In genomic region chr21:44425895-44426662, GRCh38 we compare ENCODE assay signal across 16 cellular contexts. TPM values are rescaled to one million over a fixed set of nuclear protein-coding genes. Genes with fewer than 3 reads are reported as not detected.
DNase-seq lines count a peak whose midpoint lies in the region; ATAC-seq, FAIRE-seq and TF ChIP-seq lines count a peak whose summit lies in the region.
"Had no signal": no experiment of that assay in that cellular context is flagged by ENCODE, and none has a peak within 500 bp of the region (broad histone marks: within the 10 kb centered on the region; RNA-seq: fewer than 3 reads in every experiment).

No MANE protein-coding gene starts in this region.

- no peak overlapping the region for H3K4me2 ChIP-seq in HepG2 (ENCODE audit: low read depth, low read length)

- TF ChIP-seq EP300 in HepG2 (IDR thresholded peaks at IDR 0.05; ENCODE audit: low read depth in 2 of 2, low read length in 2 of 2) (no peak), HepG2 (CRISPR knock-in tag; IDR thresholded peaks at IDR 0.05; ENCODE audit: borderline replicate concordance) (no peak)

- H3K79me2 ChIP-seq in HepG2 (ENCODE audit: insufficient read depth, low read length), result no peaks in the 10 kb centered on the region

- in situ Hi-C loops in HepG2 (cut with HindIII; ENCODE audit: extremely low pct_ligation_motif_present, low pct_unique_long_range_greater_than_20kb), result loop anchor here (5.0 kb wide), 1 partner anchor 49 kb away; no protein-coding TSS in a partner anchor

- H3K4me3 ChIP-seq in right lobe of liver, result no peak overlapping the region
- no peak overlapping the region for H3K4me3 ChIP-seq in HepG2 (replicated peaks in 1 of 3; ENCODE audit: insufficient read depth in 1 of 3, low read depth in 2 of 3, low read length in 3 of 3)
- no peak overlapping the region for H3K4me3 ChIP-seq in upper lobe of right lung
- H3K4me3 ChIP-seq in thyroid gland (replicated peaks in 1 of 3), result no peak overlapping the region
- H3K4me3 ChIP-seq: ascending aorta, SJSA1 had no signal

- WGBS in right lobe of liver (ENCODE audit: insufficient coverage, low coverage, low lambda C conversion rate, missing lambda C conversion rate), result 94% methylated on average over 2 of the region's 13 CpGs
- 18% methylated on average over 4 of the region's 13 CpGs for WGBS in HepG2 (ENCODE audit: low lambda C conversion rate)
- 82 to 89% methylated on average over 8 to 13 of the region's 13 CpGs for WGBS in thyroid gland, 2 donors

- H3K9me3 Mint-ChIP-seq in activated T-helper 1 cell treated with anti-CD3 and anti-CD28 coated beads, Interleukin-12 subunit alpha, Interleukin-12 subunit beta, Interleukin-2, Interleukin-4 antibody, amounts not matched to agents 30 ng/mL and 10 ng/mL and 1 ng/mL, durations not matched to agents 14 hours and 24 hours and 36 hours, result peaks cover 12% of the 10 kb centered on the region

- FAIRE-seq in HepG2 (lab: Jason Lieb, UNC) (no peak), GM12892 (lab: Jason Lieb, UNC) (no peak)

- no peaks in the 10 kb centered on the region for H3K27me3 Mint-ChIP-seq in activated T-helper 1 cell treated with anti-CD3 and anti-CD28 coated beads, Interleukin-12 subunit alpha, Interleukin-12 subunit beta, Interleukin-2, Interleukin-4 antibody, amounts not matched to agents 30 ng/mL and 10 ng/mL and 1 ng/mL, durations not matched to agents 14 hours and 24 hours and 36 hours (ENCODE audit: insufficient read depth)
- H3K27me3 Mint-ChIP-seq: activated CD8-positive, alpha-beta memory T cell treated with anti-CD3 and anti-CD28 coated beads, Interleukin-2, amount 10 ng/mL, durations not matched to agents 7 days and 5 days had no signal

- ATAC-seq in right lobe of liver (no peak), HepG2 (no peak), upper lobe of right lung (no peak)
- ATAC-seq: activated CD8-positive, alpha-beta memory T cell treated with anti-CD3 and anti-CD28 coated beads, Interleukin-2, amount 10 ng/mL, durations not matched to agents 7 days and 5 days had no signal

- BruUV-seq in HepG2 (replicated peaks; lab: Mats Ljungman, UMichigan), result no TSS peak

- no peak overlapping the region for H3K9ac ChIP-seq in HepG2 (ENCODE audit: insufficient read depth, low read depth, low read length)

- TF ChIP-seq POLR2A in right lobe of liver (IDR thresholded peaks at IDR 0.05) (no peak), HepG2 (IDR thresholded peaks at IDR 0.05; ENCODE audit: insufficient read depth in 1 of 2, low read depth in 2 of 2, low read length in 2 of 2) (no peak), thyroid gland (IDR thresholded peaks at IDR 0.05) (no peak), GM12892 (IDR thresholded peaks at IDR 0.05; ENCODE audit: low read depth, low read length) (no peak)

- H3K27ac Mint-ChIP-seq in activated T-helper 1 cell treated with anti-CD3 and anti-CD28 coated beads, Interleukin-12 subunit alpha, Interleukin-12 subunit beta, Interleukin-2, Interleukin-4 antibody, amounts not matched to agents 30 ng/mL and 10 ng/mL and 1 ng/mL, durations not matched to agents 14 hours and 24 hours and 36 hours, result no peak overlapping the region
- H3K27ac Mint-ChIP-seq: activated CD8-positive, alpha-beta memory T cell treated with anti-CD3 and anti-CD28 coated beads, Interleukin-2, amount 10 ng/mL, durations not matched to agents 7 days and 5 days had no signal

- TF ChIP-seq RAD21 in HepG2 (CRISPR knock-in tag; IDR thresholded peaks at IDR 0.05), result no peak

- H3K27ac ChIP-seq in right lobe of liver, result no peak overlapping the region
- no peak overlapping the region for H3K27ac ChIP-seq in HepG2 (ENCODE audit: extremely low read length, insufficient read depth, low read length)
- no peak overlapping the region for H3K27ac ChIP-seq in upper lobe of right lung
- H3K27ac ChIP-seq in thyroid gland, result no peak overlapping the region
- H3K27ac ChIP-seq: ascending aorta, heart left ventricle, SJSA1 had no signal

- TF ChIP-seq CTCF in right lobe of liver (IDR thresholded peaks at IDR 0.05), result no peak
- TF ChIP-seq CTCF in HepG2 (CRISPR knock-in tag; IDR thresholded peaks at IDR 0.05), result no peak
- TF ChIP-seq CTCF in upper lobe of right lung (IDR thresholded peaks at IDR 0.05), result no peak
- TF ChIP-seq CTCF in thyroid gland (IDR thresholded peaks at IDR 0.05), result no peak

- DNase-seq in right lobe of liver (peak; percentile 21 to 50 (median 46)), HepG2 (ENCODE audit: low spot score) (no peak), mesenteric fat pad (ENCODE audit: low spot score) (peak; percentile 77), upper lobe of right lung (peak; percentile 55), thyroid gland (no peak), HCEC 1CT (no peak), GM12892 (ENCODE audit: insufficient read length) (no peak)
- no peak for DNase-seq in activated T-helper 1 cell treated with anti-CD3 and anti-CD28 coated beads, Interleukin-12 subunit alpha, Interleukin-12 subunit beta, Interleukin-2, Interleukin-4 antibody, amounts not matched to agents 30 ng/mL and 10 ng/mL and 1 ng/mL, durations not matched to agents 14 hours and 24 hours and 36 hours (ENCODE audit: low spot score)
- DNase-seq: activated CD4-positive, alpha-beta T cell treated with anti-CD3 and anti-CD28 coated beads for 1 hour; activated CD8-positive, alpha-beta memory T cell treated with anti-CD3 and anti-CD28 coated beads, Interleukin-2, amount 10 ng/mL, durations not matched to agents 7 days and 5 days; Calu3; NCI-H1105 treated with DMSO at 0.1 percent for 48 hours; stimulated activated naive CD4-positive, alpha-beta T cell had no signal

- H3K36me3 ChIP-seq in right lobe of liver (no peaks in the 10 kb centered on the region), HepG2 (replicated peaks in 1 of 2; ENCODE audit: control insufficient read depth in 1 of 2, insufficient read depth in 2 of 2, low read length in 2 of 2) (no peaks in the 10 kb centered on the region), upper lobe of right lung (no peaks in the 10 kb centered on the region), thyroid gland (no peaks in the 10 kb centered on the region)
- H3K36me3 ChIP-seq: ascending aorta had no signal

- CTCF ChIA-PET in HepG2 (lab: Yijun Ruan, JAX; ENCODE audit: low intra/inter-chr PET ratio, low total read pairs), result no interaction called here

- no peaks in the 10 kb centered on the region for H3K27me3 ChIP-seq in right lobe of liver
- H3K27me3 ChIP-seq in HepG2 (ENCODE audit: control insufficient read depth in 1 of 2, insufficient read depth in 2 of 2, low read length in 2 of 2), result peaks cover 1 to 11% of the 10 kb centered on the region in 2 experiments; a peak in 3 of 5 replicates
- H3K27me3 ChIP-seq in upper lobe of right lung, result no peaks in the 10 kb centered on the region
- H3K27me3 ChIP-seq in thyroid gland, result no peaks in the 10 kb centered on the region
- H3K27me3 ChIP-seq: ascending aorta, SJSA1 had no signal

- peaks cover 3% of the 10 kb centered on the region for H3K36me3 Mint-ChIP-seq in activated T-helper 1 cell treated with anti-CD3 and anti-CD28 coated beads, Interleukin-12 subunit alpha, Interleukin-12 subunit beta, Interleukin-2, Interleukin-4 antibody, amounts not matched to agents 30 ng/mL and 10 ng/mL and 1 ng/mL, durations not matched to agents 14 hours and 24 hours and 36 hours (ENCODE audit: low read depth)

- H3K4me3 Mint-ChIP-seq in activated T-helper 1 cell treated with anti-CD3 and anti-CD28 coated beads, Interleukin-12 subunit alpha, Interleukin-12 subunit beta, Interleukin-2, Interleukin-4 antibody, amounts not matched to agents 30 ng/mL and 10 ng/mL and 1 ng/mL, durations not matched to agents 14 hours and 24 hours and 36 hours, result peak overlapping the region; percentile 42
- H3K4me3 Mint-ChIP-seq: activated CD8-positive, alpha-beta memory T cell treated with anti-CD3 and anti-CD28 coated beads, Interleukin-2, amount 10 ng/mL, durations not matched to agents 7 days and 5 days had no signal

- intact Hi-C loops in right lobe of liver (cut with DNase I), result no loop called here
- intact Hi-C loops in HepG2 (cut with micrococcal nuclease; ENCODE audit: unreplicated experiment), result no loop called here
- intact Hi-C loops in activated T-helper 1 cell treated with anti-CD3 and anti-CD28 coated beads, Interleukin-12 subunit alpha, Interleukin-12 subunit beta, Interleukin-2, Interleukin-4 antibody, amounts not matched to agents 30 ng/mL and 10 ng/mL and 1 ng/mL, durations not matched to agents 14 hours and 24 hours and 36 hours (cut with micrococcal nuclease), result loop anchor here (5.0 kb wide), 2 partner anchors 231 to 391 kb away; partner anchors contain the start of genes KRTAP12-3 and SUMO3
- intact Hi-C loops in upper lobe of right lung (cut with DNase I), result loop anchor here (5.0 kb wide), 1 partner anchor 216 kb away; no protein-coding TSS in a partner anchor
- intact Hi-C loops in thyroid gland (cut with DNase I), result loop anchor here (10.0 kb wide), 1 partner anchor 61 kb away; no protein-coding TSS in a partner anchor

- no peaks in the 10 kb centered on the region for H3K4me1 Mint-ChIP-seq in activated T-helper 1 cell treated with anti-CD3 and anti-CD28 coated beads, Interleukin-12 subunit alpha, Interleukin-12 subunit beta, Interleukin-2, Interleukin-4 antibody, amounts not matched to agents 30 ng/mL and 10 ng/mL and 1 ng/mL, durations not matched to agents 14 hours and 24 hours and 36 hours (ENCODE audit: low read depth)
- H3K4me1 Mint-ChIP-seq: activated CD8-positive, alpha-beta memory T cell treated with anti-CD3 and anti-CD28 coated beads, Interleukin-2, amount 10 ng/mL, durations not matched to agents 7 days and 5 days had no signal

- H2AFZ ChIP-seq in HepG2 (ENCODE audit: low read length), result no peak overlapping the region

- H4K20me1 ChIP-seq in HepG2 (ENCODE audit: insufficient read depth, low read length), result no peaks in the 10 kb centered on the region

- peaks cover 0 to 8% (median 2%) of the 10 kb centered on the region in 4 donors for H3K9me3 ChIP-seq in right lobe of liver
- H3K9me3 ChIP-seq in HepG2 (ENCODE audit: low read length), result peaks cover 6% of the 10 kb centered on the region; the same call in 1 of the 2 replicates
- peaks cover 9% of the 10 kb centered on the region for H3K9me3 ChIP-seq in upper lobe of right lung
- H3K9me3 ChIP-seq in thyroid gland, result no peaks in the 10 kb centered on the region

- POLR2A ChIA-PET in HepG2 (lab: Yijun Ruan, JAX), result no interaction called here

- H3K4me1 ChIP-seq in right lobe of liver (no peaks in the 10 kb centered on the region), HepG2 (ENCODE audit: insufficient read depth, low read length) (no peaks in the 10 kb centered on the region), upper lobe of right lung (no peaks in the 10 kb centered on the region), thyroid gland (no peaks in the 10 kb centered on the region)
- H3K4me1 ChIP-seq: ascending aorta, heart left ventricle, SJSA1 had no signal

RNA-seq across cellular contexts. Expression of gene LRRC3, which starts 29.2 kb away (rescaled TPM):
- total RNA-seq in right lobe of liver (10 to 100 TPM in 5 of 6 experiments, 1 to 10 TPM in 1; 7.5 to 19.3 (median 13.9) TPM), HepG2 (2016; rRNA removed; fragmentation: Illumina TruSeq; extraction: Trizol) (3.9 and 4.8 TPM in 2 replicates), mesenteric fat pad (3.8 TPM), upper lobe of right lung (3.6 TPM), thyroid gland (under 1 TPM; 0.78 to 0.92 (median 0.85) TPM)
- total RNA-seq in HepG2 (2016; cell fraction: cytosol; rRNA removed; fragmentation: Illumina TruSeq; extraction: Trizol; ENCODE audit: low read depth), result 0.97 and 1.1 TPM in 2 replicates
- 3.1 and 4.8 TPM in 2 replicates for total RNA-seq in HepG2 (2016; cell fraction: insoluble cytoplasmic fraction; rRNA removed; fragmentation: Illumina TruSeq; extraction: Trizol)
- total RNA-seq in HepG2 (2016; cell fraction: membrane; rRNA removed; fragmentation: Illumina TruSeq; extraction: Trizol), result 3.5 and 4.4 TPM in 2 replicates
- total RNA-seq in HepG2 (2016; cell fraction: nucleus; rRNA removed; fragmentation: Illumina TruSeq; extraction: Trizol), result 5.2 and 5.7 TPM in 2 replicates
- 16.5 and 24.3 TPM in 2 replicates for polyA plus RNA-seq in HepG2 (2011; rRNA removed)
- 17.5 and 19.8 TPM in 2 replicates for polyA plus RNA-seq in HepG2 (2011; cell fraction: cytosol; rRNA removed)
- 25.9 and 31.8 TPM in 2 replicates for polyA plus RNA-seq in HepG2 (2011; cell fraction: nucleus; rRNA removed)
- polyA plus RNA-seq in HepG2 (2012), result 24.1 and 27.1 TPM in 2 replicates
- 0.99 and 1.3 TPM in 2 replicates for polyA plus RNA-seq in HepG2 (2016; cell fraction: cytosol; fragmentation: Illumina TruSeq; extraction: Trizol; ENCODE audit: low read depth)
- polyA plus RNA-seq in HepG2 (2016; cell fraction: insoluble cytoplasmic fraction; fragmentation: Illumina TruSeq; extraction: Trizol; ENCODE audit: low read depth), result 4.4 and 5.5 TPM in 2 replicates
- polyA plus RNA-seq in HepG2 (2016; cell fraction: membrane; fragmentation: Illumina TruSeq; extraction: Trizol; ENCODE audit: low read depth), result 2.9 and 3.4 TPM in 2 replicates
- 10.0 TPM in 2 replicates for polyA plus RNA-seq in HepG2 (2016; cell fraction: nucleus; fragmentation: Illumina TruSeq; extraction: Trizol; ENCODE audit: insufficient read depth, low read depth)
- polyA minus RNA-seq in HepG2 (2011; rRNA and poly(A)+ RNA removed; ENCODE audit: low replicate concordance), result 3.8 and 34.5 TPM in 2 replicates
- 16.0 and 20.9 TPM in 2 replicates for polyA minus RNA-seq in HepG2 (2011; cell fraction: cytosol; rRNA and poly(A)+ RNA removed)
- 10.4 and 13.4 TPM in 2 replicates for polyA minus RNA-seq in HepG2 (2011; cell fraction: nucleus; rRNA and poly(A)+ RNA removed)
- total RNA-seq in activated T-helper 1 cell treated with anti-CD3 and anti-CD28 coated beads, Interleukin-12 subunit alpha, Interleukin-12 subunit beta, Interleukin-2, Interleukin-4 antibody, amounts not matched to agents 30 ng/mL and 10 ng/mL and 1 ng/mL, durations not matched to agents 14 hours and 24 hours and 36 hours, result 1.8 and 1.9 TPM in 2 replicates
- polyA plus RNA-seq in GM12892 (2012; ENCODE audit: missing spikeins), result 0.13 TPM

Comparison
In these comparisons a context has a peak if more than half of its experiments do, and no peak if none do; other contexts are left out.
1. DNase-seq: peak in right lobe of liver (3 of 3), mesenteric fat pad (single experiment) and upper lobe of right lung (single experiment); none in HepG2 (single experiment), activated T-helper 1 cell treated with anti-CD3 and anti-CD28 coated beads, Interleukin-12 subunit alpha, Interleukin-12 subunit beta, Interleukin-2, Interleukin-4 antibody, amounts not matched to agents 30 ng/mL and 10 ng/mL and 1 ng/mL, durations not matched to agents 14 hours and 24 hours and 36 hours (single experiment), thyroid gland (0 of 2), HCEC 1CT (single experiment) and GM12892 (single experiment).
2. intact Hi-C loops: an anchor here in activated T-helper 1 cell treated with anti-CD3 and anti-CD28 coated beads, Interleukin-12 subunit alpha, Interleukin-12 subunit beta, Interleukin-2, Interleukin-4 antibody, amounts not matched to agents 30 ng/mL and 10 ng/mL and 1 ng/mL, durations not matched to agents 14 hours and 24 hours and 36 hours (5.0 kb wide), upper lobe of right lung (5.0 kb wide) and thyroid gland (10.0 kb wide); none called in right lobe of liver and HepG2.